ENCODE assay signal across 20 cellular contexts in the genomic region with DNA sequence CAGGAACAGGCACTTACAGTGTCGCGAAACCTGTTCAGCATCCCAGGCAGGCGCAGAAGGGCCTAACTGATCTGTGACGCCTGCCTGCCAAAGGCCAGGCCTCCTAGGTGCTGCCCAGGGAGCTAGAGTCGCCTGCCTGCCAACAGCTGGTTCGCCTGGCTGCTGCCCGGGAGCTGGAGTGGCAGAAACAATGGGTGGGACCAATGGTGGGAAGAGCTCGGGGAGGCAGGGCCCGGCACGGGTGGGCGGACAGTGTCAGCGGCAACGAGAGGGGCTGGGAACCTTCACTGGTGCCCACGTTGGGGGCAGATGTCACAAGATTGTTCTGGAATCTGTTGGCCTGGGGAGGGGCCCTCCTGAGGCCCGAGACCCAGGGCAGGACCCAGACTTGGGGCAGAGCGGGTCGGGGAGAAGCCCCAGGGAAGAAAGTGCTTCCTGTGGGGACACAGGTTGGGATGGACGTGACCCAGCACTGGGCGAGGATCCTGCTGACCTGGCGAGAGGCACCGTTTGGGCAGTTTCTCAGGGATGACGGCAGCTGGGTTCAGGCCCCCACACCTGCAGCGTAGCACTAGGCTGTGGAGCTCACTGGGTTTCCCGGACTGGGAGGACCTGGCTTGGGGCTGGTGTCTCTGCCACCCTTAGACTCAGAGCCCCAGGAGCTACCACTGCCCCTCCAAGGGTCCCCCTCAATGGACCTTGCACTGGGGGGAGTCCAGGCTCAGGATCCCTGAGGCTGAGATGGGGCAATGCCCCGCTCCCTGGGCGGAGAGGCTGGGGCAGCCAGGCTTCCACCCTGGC.
DNase-seq lines count a peak whose midpoint lies in the region; ATAC-seq and TF ChIP-seq lines count a peak whose summit lies in the region.
"Had no signal": no experiment of that assay in that cellular context is flagged by ENCODE, and none has a peak within 500 bp of the region (broad histone marks: within the 10 kb centered on the region; RNA-seq: fewer than 3 reads in every experiment).

No MANE protein-coding gene starts in this region.

- intact Hi-C loops in left ventricle myocardium superior (cut with micrococcal nuclease) (no loop called here), posterior cingulate gyrus (cut with DNase I) (no loop called here)

- H3K4me1 Mint-ChIP-seq in HFFc6 (ENCODE audit: low read depth): no peaks in the 10 kb centered on the region
- H3K4me1 Mint-ChIP-seq: stimulated activated memory B cell treated with anti-CD40 and anti-IgM and Interleukin-4, amounts not matched to agents 10 μg/mL and 1 μg/mL and 100 μg/mL, for 72 hours had no signal

- no peaks in the 10 kb centered on the region; the same call in 1 of the 2 replicates for H3K27me3 Mint-ChIP-seq in HFFc6 (ENCODE audit: insufficient read depth)
- H3K27me3 Mint-ChIP-seq: stimulated activated memory B cell treated with anti-CD40 and anti-IgM and Interleukin-4, amounts not matched to agents 10 μg/mL and 1 μg/mL and 100 μg/mL, for 72 hours; T-cell had no signal

- no peaks in the 10 kb centered on the region for H3K36me3 Mint-ChIP-seq in HFFc6 (ENCODE audit: low read depth)

- no peaks in the 10 kb centered on the region for H3K9me3 Mint-ChIP-seq in HFFc6
- H3K9me3 Mint-ChIP-seq: activated T-helper 1 cell treated with anti-CD3 and anti-CD28 coated beads, Interleukin-12 subunit alpha, Interleukin-12 subunit beta, Interleukin-2, Interleukin-4 antibody, amounts not matched to agents 30 ng/mL and 10 ng/mL and 1 ng/mL, durations not matched to agents 14 hours and 24 hours and 36 hours; stimulated activated memory B cell treated with anti-CD40 and anti-IgM and Interleukin-4, amounts not matched to agents 10 μg/mL and 1 μg/mL and 100 μg/mL, for 72 hours; T-cell had no signal

- no peak for ATAC-seq in left ventricle myocardium superior
- ATAC-seq in GM19023 (IDR thresholded peaks at IDR 0.05; ENCODE audit: unreplicated experiment): no peak
- ATAC-seq: activated CD8-positive, alpha-beta T cell treated with anti-CD3 and anti-CD28 coated beads, Interleukin-2, amount 10 ng/mL, durations not matched to agents 7 days and 5 days; stimulated activated memory B cell treated with anti-CD40 and anti-IgM and Interleukin-4, amounts not matched to agents 10 μg/mL and 1 μg/mL and 100 μg/mL, for 72 hours; T-cell had no signal

- peak; percentile 37 for DNase-seq in NCI-H345 (lab: John Stamatoyannopoulos, UW)
- DNase-seq in NCI-H345 treated with DMSO at 0.1 percent for 48 hours (lab: John Stamatoyannopoulos, UW; ENCODE audit: unreplicated experiment): no peak
- DNase-seq in LNCaP clone FGC (ENCODE audit: low read depth): peak; percentile 79
- DNase-seq in left ventricle myocardium superior: peak; percentile 28
- peak in 7 of 10 donors; percentile 4 to 84 (median 23) for DNase-seq in posterior cingulate gyrus
- DNase-seq in stimulated activated naive CD4-positive, alpha-beta T cell treated with Interleukin-2 at 50 U/mL for 16 hours (lab: John Stamatoyannopoulos, UW): no peak
- DNase-seq in HFFc6: no peak
- DNase-seq: 8988T; activated CD8-positive, alpha-beta T cell treated with anti-CD3 and anti-CD28 coated beads, Interleukin-2, amount 10 ng/mL, durations not matched to agents 7 days and 5 days; KG1; NCI-H1105; NK-92 treated with Interleukin-12 subunit alpha and Interleukin-12 subunit beta, amount 100 ng/mL, for 24 hours; RPMI8226; T-cell had no signal

- TF ChIP-seq CTCF in LNCaP clone FGC (IDR thresholded peaks at IDR 0.05; ENCODE audit: control insufficient read depth, extremely low read depth, insufficient read depth): no peak
- no peak for TF ChIP-seq CTCF in HFFc6 (IDR thresholded peaks at IDR 0.05)

- no peak overlapping the region for H3K27ac Mint-ChIP-seq in HFFc6
- H3K27ac Mint-ChIP-seq: activated CD8-positive, alpha-beta T cell treated with anti-CD3 and anti-CD28 coated beads, Interleukin-2, amount 10 ng/mL, durations not matched to agents 7 days and 5 days; activated T-helper 1 cell treated with anti-CD3 and anti-CD28 coated beads, Interleukin-12 subunit alpha, Interleukin-12 subunit beta, Interleukin-2, Interleukin-4 antibody, amounts not matched to agents 30 ng/mL and 10 ng/mL and 1 ng/mL, durations not matched to agents 14 hours and 24 hours and 36 hours; stimulated activated memory B cell treated with anti-CD40 and anti-IgM and Interleukin-4, amounts not matched to agents 10 μg/mL and 1 μg/mL and 100 μg/mL, for 72 hours; T-cell had no signal

- no peak overlapping the region for H3K4me3 Mint-ChIP-seq in HFFc6
- H3K4me3 Mint-ChIP-seq: activated CD8-positive, alpha-beta T cell treated with anti-CD3 and anti-CD28 coated beads, Interleukin-2, amount 10 ng/mL, durations not matched to agents 7 days and 5 days; activated T-helper 1 cell treated with anti-CD3 and anti-CD28 coated beads, Interleukin-12 subunit alpha, Interleukin-12 subunit beta, Interleukin-2, Interleukin-4 antibody, amounts not matched to agents 30 ng/mL and 10 ng/mL and 1 ng/mL, durations not matched to agents 14 hours and 24 hours and 36 hours; stimulated activated memory B cell treated with anti-CD40 and anti-IgM and Interleukin-4, amounts not matched to agents 10 μg/mL and 1 μg/mL and 100 μg/mL, for 72 hours; T-cell had no signal

- H3K4me3 ChIP-seq in LNCaP clone FGC (ENCODE audit: low read depth, low read length): no peak overlapping the region
- H3K4me3 ChIP-seq: ascending aorta; BLaER1 treated with 17β-estradiol and CSF1 and Interleukin-3, amounts not matched to agents 10 nM and 100 nM; upper lobe of left lung had no signal

Comparison
In these comparisons a context has a peak if more than half of its experiments do, and no peak if none do; other contexts are left out.
1. DNase-seq: peak in NCI-H345 (single experiment), LNCaP clone FGC (single experiment), left ventricle myocardium superior (single experiment) and posterior cingulate gyrus (7 of 10); none in NCI-H345 treated with DMSO at 0.1 percent for 48 hours (single experiment), stimulated activated naive CD4-positive, alpha-beta T cell treated with Interleukin-2 at 50 U/mL for 16 hours (single experiment) and HFFc6 (single experiment).